ENCODE assay signal across 1 cellular context in genomic region chr22:45948081-45948648, GRCh38.
TF ChIP-seq lines count a peak whose summit lies in the region.

No MANE protein-coding gene starts in this region.

TF ChIP-seq in GM23338, 12 proteins besides CTCF, POLR2A, EP300 and RAD21 (continued from another document):
- TF ChIP-seq ZNF462 (CRISPR knock-in tag; IDR thresholded peaks at IDR 0.05) (no peak), JUNB (IDR thresholded peaks at IDR 0.05; ENCODE audit: unreplicated experiment) (no peak), POLR2AphosphoS5 (IDR thresholded peaks at IDR 0.05; ENCODE audit: low read depth) (no peak), ZNF114 (CRISPR knock-in tag; IDR thresholded peaks at IDR 0.05) (no peak), REST (IDR thresholded peaks at IDR 0.05; ENCODE audit: unreplicated experiment) (no peak)
